ENCODE assay signal across 1 cellular context in genomic region chr3:128353361-128353965, GRCh38.
TF ChIP-seq lines count a peak whose summit lies in the region.

No MANE protein-coding gene starts in this region.

TF ChIP-seq in endothelial cell of umbilical vein, 7 proteins besides CTCF, POLR2A, EP300 and RAD21 (continued from another document):
- no peak for TF ChIP-seq JUN (IDR thresholded peaks at IDR 0.05; ENCODE audit: borderline replicate concordance, insufficient read depth, insufficient read length, low read depth)
